ENCODE assay signal across 13 cellular contexts in the genomic region with DNA sequence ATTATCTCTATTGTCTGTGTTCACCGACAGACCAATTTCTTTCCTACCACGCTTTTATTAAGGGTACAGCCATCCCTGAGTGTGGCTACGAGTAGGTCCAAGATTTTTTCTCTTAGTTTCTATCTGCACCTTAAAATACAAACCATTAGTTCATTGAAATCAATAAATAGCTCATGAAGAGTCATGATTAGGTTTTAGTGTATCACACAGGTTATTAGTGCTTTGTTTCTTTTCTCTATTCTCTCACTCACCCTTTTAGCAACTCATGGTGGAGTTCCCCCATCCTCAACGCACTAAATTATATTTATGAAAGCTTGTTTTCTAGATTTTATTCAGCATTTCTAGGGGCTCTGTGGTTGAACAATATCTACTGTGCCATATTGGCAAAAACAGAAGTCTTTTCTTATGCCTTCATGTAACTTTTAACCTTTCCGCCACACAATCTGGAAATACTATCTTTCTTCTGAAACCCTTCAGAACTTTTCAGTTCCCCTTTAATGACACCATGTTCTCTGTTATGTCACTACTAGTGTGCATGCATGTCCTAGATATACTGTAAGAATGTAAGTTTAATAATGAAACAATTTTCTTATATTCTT.
DNase-seq lines count a peak whose midpoint lies in the region; ATAC-seq lines count a peak whose summit lies in the region.
"Had no signal": no experiment of that assay in that cellular context is flagged by ENCODE, and none has a peak within 500 bp of the region (broad histone marks: within the 10 kb centered on the region; RNA-seq: fewer than 3 reads in every experiment).

No MANE protein-coding gene starts in this region.

- H3K4me2 ChIP-seq in neuronal stem cell (ENCODE audit: insufficient read depth, low read length, poor library complexity, severe bottlenecking) = no peak overlapping the region
- H3K4me2 ChIP-seq: KMS-11 had no signal

- no peak overlapping the region for H3K4me3 ChIP-seq in neuronal stem cell (ENCODE audit: low read length in 2 of 2)
- H3K4me3 ChIP-seq: ovary had no signal

- H2BK15ac ChIP-seq in neuronal stem cell (ENCODE audit: low read length) = no peak overlapping the region

- no peaks in the 10 kb centered on the region for H3K27me3 ChIP-seq in neuronal stem cell (ENCODE audit: control insufficient read depth in 3 of 3, insufficient read depth in 3 of 3, low read depth in 1 of 3, low read length in 3 of 3)
- H3K27me3 ChIP-seq: ovary had no signal

- no peak overlapping the region for H3K14ac ChIP-seq in neuronal stem cell (ENCODE audit: low read length)

- H2BK5ac ChIP-seq in neuronal stem cell (ENCODE audit: low read length) = no peak overlapping the region

- H2BK120ac ChIP-seq in neuronal stem cell (ENCODE audit: low read depth, low read length) = no peak overlapping the region

- WGBS in neuronal stem cell (ENCODE audit: extremely low coverage in 2 of 2, insufficient read length in 2 of 2, insufficient replicate concordance in 1 of 2), 2 donors = no CpG with 5 or more reads among the region's 5 CpGs

- no peak overlapping the region for H3K18ac ChIP-seq in neuronal stem cell (ENCODE audit: low read length)

- H2BK12ac ChIP-seq in neuronal stem cell (ENCODE audit: low read length) = no peak overlapping the region

- H3K4ac ChIP-seq in neuronal stem cell (ENCODE audit: low read length) = no peak overlapping the region

- no peak overlapping the region for H3K27ac ChIP-seq in neuronal stem cell (replicated peaks; ENCODE audit: low read length)
- H3K27ac ChIP-seq: KMS-11, ovary had no signal

- peak; percentile 95 for ATAC-seq in GM18499 (IDR thresholded peaks at IDR 0.05; ENCODE audit: insufficient read depth, unreplicated experiment)
- peak; percentile 97 for ATAC-seq in GM19455 (IDR thresholded peaks at IDR 0.05; ENCODE audit: unreplicated experiment)
- peak; percentile 99 for ATAC-seq in HG02798 (IDR thresholded peaks at IDR 0.05; ENCODE audit: poor library complexity, unreplicated experiment)
- peak; percentile 97 for ATAC-seq in HG03439 (IDR thresholded peaks at IDR 0.05; ENCODE audit: unreplicated experiment)

- no peaks in the 10 kb centered on the region for H3K9me3 ChIP-seq in neuronal stem cell (replicated peaks in 1 of 2; ENCODE audit: control insufficient read depth in 2 of 2, insufficient read depth in 1 of 2, low read depth in 1 of 2, low read length in 2 of 2)
- H3K9me3 ChIP-seq: ovary had no signal

- H3K79me1 ChIP-seq in neuronal stem cell (ENCODE audit: low read depth, low read length) = no peaks in the 10 kb centered on the region

- H3K23ac ChIP-seq in neuronal stem cell (ENCODE audit: low read depth, low read length, poor library complexity) = no peak overlapping the region

- no peaks in the 10 kb centered on the region for H3K4me1 ChIP-seq in neuronal stem cell (ENCODE audit: control insufficient read depth in 2 of 2, insufficient read depth in 1 of 2, low read depth in 1 of 2, low read length in 2 of 2)

- no peak for DNase-seq in effector CD4-positive, alpha-beta T cell
- DNase-seq in NCI-H1417 (lab: John Stamatoyannopoulos, UW) (no peak), neuronal stem cell (ENCODE audit: low spot score) (no peak), NCI-H1105 (lab: John Stamatoyannopoulos, UW) (no peak)
- DNase-seq: DMS79 treated with DMSO at 0.1 percent for 48 hours; NCI-H2171; ovary; stimulated activated CD4-positive, alpha-beta T cell treated with anti-CD3 and anti-CD28 coated beads, Interleukin-2, amount 100 ng/mL, for 24 hours had no signal

- H2AK5ac ChIP-seq in neuronal stem cell (ENCODE audit: low read depth, low read length) = no peak overlapping the region

- H4K8ac ChIP-seq in neuronal stem cell (ENCODE audit: low read depth, low read length) = no peak overlapping the region

- no peak overlapping the region for H4K91ac ChIP-seq in neuronal stem cell (ENCODE audit: low read depth, low read length, poor library complexity)

- H3K36me3 ChIP-seq in neuronal stem cell (replicated peaks in 1 of 2; ENCODE audit: control insufficient read depth in 2 of 2, insufficient read depth in 2 of 2, low read length in 2 of 2) = no peaks in the 10 kb centered on the region
- H3K36me3 ChIP-seq: ovary had no signal

- no peak overlapping the region for H2AFZ ChIP-seq in neuronal stem cell (ENCODE audit: low read length)

- no peak overlapping the region for H3K9ac ChIP-seq in neuronal stem cell (ENCODE audit: low read depth, low read length, poor library complexity)
- H3K9ac ChIP-seq: KMS-11 had no signal
